In the genomic region with DNA sequence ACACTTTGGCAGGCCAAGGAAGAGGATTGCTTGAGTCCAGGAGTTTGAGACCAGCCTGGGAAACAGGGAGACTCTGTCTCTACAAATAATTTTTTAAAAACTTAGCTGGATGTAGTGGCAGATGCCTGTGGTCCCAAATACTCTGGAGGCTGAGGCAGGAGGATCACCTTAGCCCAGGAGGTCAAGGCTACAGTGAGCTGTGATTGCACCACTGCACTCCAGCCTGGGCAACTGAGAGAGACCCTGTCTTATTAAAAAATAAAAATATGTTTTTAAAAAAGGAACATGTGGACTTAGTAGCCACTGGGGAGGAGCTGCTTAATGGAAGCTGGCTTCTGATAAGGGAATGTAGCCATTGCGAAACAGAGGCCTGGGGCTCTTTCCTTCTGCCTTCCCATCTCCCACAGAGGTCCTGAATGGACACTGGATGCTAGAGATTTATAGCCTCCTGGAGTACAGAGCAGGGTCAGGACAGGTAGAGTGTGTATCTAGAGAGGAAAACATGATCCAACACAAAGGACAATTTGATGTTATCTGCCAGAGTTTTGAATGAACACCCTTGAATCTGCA, we compare ENCODE assay signal across 21 cellular contexts. TPM values are rescaled to one million over a fixed set of nuclear protein-coding genes. Genes with fewer than 3 reads are reported as not detected.
"Had no signal": no experiment of that assay in that cellular context is flagged by ENCODE, and none has a peak within 500 bp of the region (broad histone marks: within the 10 kb centered on the region; RNA-seq: fewer than 3 reads in every experiment).

No MANE protein-coding gene starts in this region.

- ATAC-seq: activated CD8-positive, alpha-beta T cell treated with anti-CD3 and anti-CD28 coated beads for 36 hours; mucosa of descending colon; naive thymus-derived CD4-positive, alpha-beta T cell; stimulated activated naive B cell treated with anti-CD40 and anti-IgM and Interleukin-4, amounts not matched to agents 10 μg/mL and 1 μg/mL and 100 μg/mL, for 72 hours had no signal

- H3K36me3 ChIP-seq: breast epithelium, tibial nerve, vagina had no signal

- H3K27me3 ChIP-seq: breast epithelium, tibial nerve, vagina had no signal

- DNase-seq: activated B cell treated with CpG ODN at 0.5 μM for 24 hours; activated CD4-positive, alpha-beta T cell treated with anti-CD3 and anti-CD28 coated beads for 48 hours; activated CD8-positive, alpha-beta T cell treated with anti-CD3 and anti-CD28 coated beads for 36 hours; activated naive CD8-positive, alpha-beta T cell treated with anti-CD3 and anti-CD28 coated beads, Interleukin-2, amount 10 ng/mL, durations not matched to agents 7 days and 5 days; activated T-cell treated with anti-CD3 and anti-CD28 coated beads, Interleukin-2, amount 50 U/mL, for 48 hours; aorta; cerebellar nuclear complex; effector memory CD4-positive, alpha-beta T cell; islet precursor cell; mammary epithelial cell; mucosa of descending colon; naive thymus-derived CD4-positive, alpha-beta T cell; stimulated activated CD4-positive, alpha-beta T cell treated with anti-CD3 and anti-CD28 coated beads, Interleukin-4, amount 100 ng/mL, for 1 hour; stimulated activated naive B cell treated with anti-CD40 and anti-IgM and Interleukin-4, amounts not matched to agents 10 μg/mL and 1 μg/mL and 100 μg/mL, for 72 hours had no signal

- H3K4me3 Mint-ChIP-seq: activated B cell treated with CpG ODN at 0.5 μM for 24 hours; activated CD8-positive, alpha-beta T cell treated with anti-CD3 and anti-CD28 coated beads for 36 hours; activated naive CD8-positive, alpha-beta T cell treated with anti-CD3 and anti-CD28 coated beads, Interleukin-2, amount 10 ng/mL, durations not matched to agents 7 days and 5 days; naive thymus-derived CD4-positive, alpha-beta T cell; stimulated activated naive B cell treated with anti-CD40 and anti-IgM and Interleukin-4, amounts not matched to agents 10 μg/mL and 1 μg/mL and 100 μg/mL, for 72 hours had no signal

- H3K4me1 ChIP-seq: breast epithelium, tibial nerve, vagina had no signal

- H3K27ac Mint-ChIP-seq: activated B cell treated with CpG ODN at 0.5 μM for 24 hours; activated CD8-positive, alpha-beta T cell treated with anti-CD3 and anti-CD28 coated beads for 36 hours; activated naive CD8-positive, alpha-beta T cell treated with anti-CD3 and anti-CD28 coated beads, Interleukin-2, amount 10 ng/mL, durations not matched to agents 7 days and 5 days; naive thymus-derived CD4-positive, alpha-beta T cell; stimulated activated naive B cell treated with anti-CD40 and anti-IgM and Interleukin-4, amounts not matched to agents 10 μg/mL and 1 μg/mL and 100 μg/mL, for 72 hours had no signal

- H3K4me3 ChIP-seq: breast epithelium, mucosa of descending colon, tibial nerve, vagina had no signal

- H3K27ac ChIP-seq: breast epithelium, epithelial cell of prostate, tibial nerve, vagina had no signal

- H3K4me1 Mint-ChIP-seq: activated naive CD8-positive, alpha-beta T cell treated with anti-CD3 and anti-CD28 coated beads, Interleukin-2, amount 10 ng/mL, durations not matched to agents 7 days and 5 days had no signal

- H3K9me3 ChIP-seq: breast epithelium, mucosa of descending colon, tibial nerve, vagina had no signal

- H3K27me3 Mint-ChIP-seq: stimulated activated naive B cell treated with anti-CD40 and anti-IgM and Interleukin-4, amounts not matched to agents 10 μg/mL and 1 μg/mL and 100 μg/mL, for 72 hours had no signal

- FAIRE-seq: TTC549 had no signal

- H3K36me3 Mint-ChIP-seq: activated naive CD8-positive, alpha-beta T cell treated with anti-CD3 and anti-CD28 coated beads, Interleukin-2, amount 10 ng/mL, durations not matched to agents 7 days and 5 days; stimulated activated naive B cell treated with anti-CD40 and anti-IgM and Interleukin-4, amounts not matched to agents 10 μg/mL and 1 μg/mL and 100 μg/mL, for 72 hours had no signal

RNA-seq across cellular contexts. Expression of gene ARMH2, which starts 45.7 kb away (rescaled TPM):
- total RNA-seq: aorta, breast epithelium, mammary epithelial cell, mucosa of descending colon, skeletal muscle tissue, subcutaneous adipose tissue, tibial nerve, vagina had no signal
- polyA plus RNA-seq: aorta, mammary epithelial cell had no signal
